In genomic region chr1:3617806-3618345, GRCh38 we compare ENCODE assay signal across 22 cellular contexts. TPM values are rescaled to one million over a fixed set of nuclear protein-coding genes. Genes with fewer than 3 reads are reported as not detected.
DNase-seq lines count a peak whose midpoint lies in the region; ATAC-seq, FAIRE-seq and TF ChIP-seq lines count a peak whose summit lies in the region.
"Had no signal": no experiment of that assay in that cellular context is flagged by ENCODE, and none has a peak within 500 bp of the region (broad histone marks: within the 10 kb centered on the region; RNA-seq: fewer than 3 reads in every experiment).

No MANE protein-coding gene starts in this region.

- H3K27ac ChIP-seq in HepG2 (ENCODE audit: extremely low read length, insufficient read depth, low read length) (no peak overlapping the region), right lobe of liver (no peak overlapping the region), neural progenitor cell (no peak overlapping the region)
- H3K27ac ChIP-seq: A549; BLaER1 treated with 17β-estradiol and CSF1 and Interleukin-3, amounts not matched to agents 10 nM and 100 nM had no signal

- DNase-seq in HepG2 (ENCODE audit: low spot score) (no peak), right lobe of liver (no peak), neural progenitor cell (ENCODE audit: low spot score) (no peak), SHP77 (lab: John Stamatoyannopoulos, UW) (no peak), C1 segment of cervical spinal cord (lab: John Stamatoyannopoulos, UW) (no peak)
- no peak for DNase-seq in stimulated activated effector memory CD8-positive, alpha-beta T cell treated with anti-CD3 and anti-CD28 coated beads, Interleukin-12 subunit alpha, Interleukin-12 subunit beta, amount 100 ng/mL, for 72 hours (ENCODE audit: low spot score in 2 of 2)
- DNase-seq: 8988T; ACHN; AML-193; BE2C; Calu3; CD4-positive, alpha-beta memory T cell; COR-L47; DMS53; DMS79 treated with DMSO at 0.1 percent for 48 hours; GF-D8 had no signal

- POLR2A ChIA-PET in HepG2 (lab: Yijun Ruan, JAX) = no interaction called here

- H2AFZ ChIP-seq in HepG2 (ENCODE audit: low read length) (no peak overlapping the region), neural progenitor cell (replicated peaks) (no peak overlapping the region)
- H2AFZ ChIP-seq: GM23338 had no signal

- TF ChIP-seq POLR2A in HepG2 (IDR thresholded peaks at IDR 0.05; ENCODE audit: insufficient read depth in 1 of 2, low read depth in 2 of 2, low read length in 2 of 2) = no peak
- no peak for TF ChIP-seq POLR2A in right lobe of liver (IDR thresholded peaks at IDR 0.05)

- H3K9me3 ChIP-seq in HepG2 (ENCODE audit: low read length) (no peaks in the 10 kb centered on the region), right lobe of liver (no peaks in the 10 kb centered on the region), neural progenitor cell (ENCODE audit: low read depth) (no peaks in the 10 kb centered on the region)
- H3K9me3 ChIP-seq: A549; BE2C; BLaER1 treated with 17β-estradiol and CSF1 and Interleukin-3, amounts not matched to agents 10 nM and 100 nM had no signal

- CTCF ChIA-PET in HepG2 (lab: Yijun Ruan, JAX; ENCODE audit: low intra/inter-chr PET ratio, low total read pairs) = interaction anchor here (2.3 kb wide), 3 partner anchors 29 to 127 kb away, joined by 11 to 32 read pairs (median 13); no protein-coding TSS in a partner anchor

- H3K79me2 ChIP-seq in HepG2 (ENCODE audit: insufficient read depth, low read length) = no peaks in the 10 kb centered on the region
- no peaks in the 10 kb centered on the region for H3K79me2 ChIP-seq in neural progenitor cell (ENCODE audit: low read depth)

- TF ChIP-seq EP300 in HepG2 (IDR thresholded peaks at IDR 0.05; ENCODE audit: low read depth in 2 of 2, low read length in 2 of 2) (no peak), HepG2 (CRISPR knock-in tag; IDR thresholded peaks at IDR 0.05; ENCODE audit: borderline replicate concordance) (no peak)

- H3K4me3 Mint-ChIP-seq in neural progenitor cell = no peak overlapping the region
- no peak overlapping the region for H3K4me3 Mint-ChIP-seq in stimulated activated effector memory CD8-positive, alpha-beta T cell treated with anti-CD3 and anti-CD28 coated beads, Interleukin-12 subunit alpha, Interleukin-12 subunit beta, amount 100 ng/mL, for 72 hours
- H3K4me3 Mint-ChIP-seq: CD4-positive, alpha-beta memory T cell; GM23338; H9 had no signal

- H3K4me1 Mint-ChIP-seq in neural progenitor cell = peaks cover 37% of the 10 kb centered on the region
- H3K4me1 Mint-ChIP-seq in stimulated activated effector memory CD8-positive, alpha-beta T cell treated with anti-CD3 and anti-CD28 coated beads, Interleukin-12 subunit alpha, Interleukin-12 subunit beta, amount 100 ng/mL, for 72 hours = peaks cover 33% of the 10 kb centered on the region

- H3K27me3 ChIP-seq in HepG2 (ENCODE audit: control insufficient read depth in 1 of 2, insufficient read depth in 2 of 2, low read length in 2 of 2) (peaks cover 16 to 56% of the 10 kb centered on the region in 2 experiments), right lobe of liver (no peaks in the 10 kb centered on the region), neural progenitor cell (peaks cover 18% of the 10 kb centered on the region)
- H3K27me3 ChIP-seq: BE2C had no signal

- H3K27me3 Mint-ChIP-seq in neural progenitor cell (ENCODE audit: insufficient read depth, low read depth) = peaks cover 10% of the 10 kb centered on the region

- no peak overlapping the region for H3K4me2 ChIP-seq in HepG2 (ENCODE audit: low read depth, low read length)
- H3K4me2 ChIP-seq in neural progenitor cell = no peak overlapping the region
- H3K4me2 ChIP-seq: A549, GM23338 had no signal

- no peak for TF ChIP-seq CTCF in HepG2 (CRISPR knock-in tag; IDR thresholded peaks at IDR 0.05)
- TF ChIP-seq CTCF in right lobe of liver (IDR thresholded peaks at IDR 0.05) = no peak
- TF ChIP-seq CTCF in neural progenitor cell (IDR thresholded peaks at IDR 0.05) = no peak

- H3K9ac ChIP-seq in HepG2 (ENCODE audit: insufficient read depth, low read depth, low read length) = no peak overlapping the region
- no peak overlapping the region for H3K9ac ChIP-seq in neural progenitor cell

- peaks cover 40% of the 10 kb centered on the region for H3K4me1 ChIP-seq in HepG2 (ENCODE audit: insufficient read depth, low read length)
- peaks cover 0 to 7% (median 0%) of the 10 kb centered on the region in 4 donors for H3K4me1 ChIP-seq in right lobe of liver
- H3K4me1 ChIP-seq in neural progenitor cell = peaks cover 9% of the 10 kb centered on the region
- H3K4me1 ChIP-seq: BE2C had no signal

- in situ Hi-C loops in HepG2 (cut with HindIII; ENCODE audit: extremely low pct_ligation_motif_present, low pct_unique_long_range_greater_than_20kb) = no loop called here

- ATAC-seq in HepG2 = 0 out of 3 replicates have a peak, but pooled peaks have one; percentile 16
- ATAC-seq in right lobe of liver = no peak
- ATAC-seq in stimulated activated effector memory CD8-positive, alpha-beta T cell treated with anti-CD3 and anti-CD28 coated beads, Interleukin-12 subunit alpha, Interleukin-12 subunit beta, amount 100 ng/mL, for 72 hours = no peak

- no peaks in the 10 kb centered on the region for H3K36me3 Mint-ChIP-seq in neural progenitor cell
- no peaks in the 10 kb centered on the region for H3K36me3 Mint-ChIP-seq in stimulated activated effector memory CD8-positive, alpha-beta T cell treated with anti-CD3 and anti-CD28 coated beads, Interleukin-12 subunit alpha, Interleukin-12 subunit beta, amount 100 ng/mL, for 72 hours
- H3K36me3 Mint-ChIP-seq: CD4-positive, alpha-beta memory T cell had no signal

- no peak for FAIRE-seq in HepG2 (lab: Jason Lieb, UNC)
- FAIRE-seq: A549, GM12891, GM18507 had no signal

- no TSS peak for BruUV-seq in HepG2 (replicated peaks; lab: Mats Ljungman, UMichigan)

- TF ChIP-seq RAD21 in HepG2 (CRISPR knock-in tag; IDR thresholded peaks at IDR 0.05) = no peak

- H3F3A ChIP-seq in neural progenitor cell (ENCODE audit: low read depth) = peaks cover 9% of the 10 kb centered on the region

- peak overlapping the region; percentile 87 for H3K27ac Mint-ChIP-seq in neural progenitor cell
- peak overlapping the region; percentile 61 for H3K27ac Mint-ChIP-seq in stimulated activated effector memory CD8-positive, alpha-beta T cell treated with anti-CD3 and anti-CD28 coated beads, Interleukin-12 subunit alpha, Interleukin-12 subunit beta, amount 100 ng/mL, for 72 hours
- H3K27ac Mint-ChIP-seq: CD4-positive, alpha-beta memory T cell; GM23338 had no signal

- intact Hi-C loops in HepG2 (cut with micrococcal nuclease; ENCODE audit: unreplicated experiment) (loop anchor here (2.0 to 5.0 kb wide), 2 partner anchors 31 to 126 kb away; no protein-coding TSS in a partner anchor), right lobe of liver (cut with DNase I) (loop anchor here (5.0 kb wide), 2 partner anchors 121 to 126 kb away; no protein-coding TSS in a partner anchor)

- WGBS in HepG2 (ENCODE audit: low lambda C conversion rate) = 36% methylated on average over 7 of the region's 18 CpGs
- WGBS in right lobe of liver (ENCODE audit: insufficient coverage, low coverage, low lambda C conversion rate, missing lambda C conversion rate) = 69% methylated on average over 6 of the region's 18 CpGs

- no peaks in the 10 kb centered on the region for H3K9me3 Mint-ChIP-seq in neural progenitor cell
- H3K9me3 Mint-ChIP-seq in stimulated activated effector memory CD8-positive, alpha-beta T cell treated with anti-CD3 and anti-CD28 coated beads, Interleukin-12 subunit alpha, Interleukin-12 subunit beta, amount 100 ng/mL, for 72 hours = no peaks in the 10 kb centered on the region
- H3K9me3 Mint-ChIP-seq: CD4-positive, alpha-beta memory T cell; H9 had no signal

- H4K20me1 ChIP-seq in HepG2 (ENCODE audit: insufficient read depth, low read length) (no peaks in the 10 kb centered on the region), neural progenitor cell (ENCODE audit: low read depth) (peaks cover 10% of the 10 kb centered on the region)

- H3K4me3 ChIP-seq in HepG2 (replicated peaks in 1 of 3; ENCODE audit: insufficient read depth in 1 of 3, low read depth in 2 of 3, low read length in 3 of 3) = no peak overlapping the region
- no peak overlapping the region for H3K4me3 ChIP-seq in right lobe of liver
- H3K4me3 ChIP-seq in neural progenitor cell = no peak overlapping the region
- H3K4me3 ChIP-seq: A549; BLaER1 treated with 17β-estradiol and CSF1 and Interleukin-3, amounts not matched to agents 10 nM and 100 nM; GM23338 had no signal

- H3K36me3 ChIP-seq in HepG2 (replicated peaks in 1 of 2; ENCODE audit: control insufficient read depth in 1 of 2, insufficient read depth in 2 of 2, low read length in 2 of 2) (no peaks in the 10 kb centered on the region), right lobe of liver (no peaks in the 10 kb centered on the region), neural progenitor cell (no peaks in the 10 kb centered on the region)
- H3K36me3 ChIP-seq: BE2C; BLaER1 treated with 17β-estradiol and CSF1 and Interleukin-3, amounts not matched to agents 10 nM and 100 nM had no signal

RNA-seq across cellular contexts. Expression of gene MEGF6, which starts 6.6 kb away (rescaled TPM):
- total RNA-seq in HepG2 (2016; rRNA removed; fragmentation: Illumina TruSeq; extraction: Trizol) (0.76 and 1.9 TPM in 2 replicates), right lobe of liver (1 to 10 TPM; 2.2 to 9.6 (median 4.4) TPM), neural progenitor cell (ENCODE audit: low replicate concordance) (1.7 and 25.6 TPM in 2 replicates)
- 0.18 and 0.61 TPM in 2 replicates for total RNA-seq in HepG2 (2016; cell fraction: cytosol; rRNA removed; fragmentation: Illumina TruSeq; extraction: Trizol; ENCODE audit: low read depth)
- total RNA-seq in HepG2 (2016; cell fraction: insoluble cytoplasmic fraction; rRNA removed; fragmentation: Illumina TruSeq; extraction: Trizol) = 0.70 and 2.7 TPM in 2 replicates
- total RNA-seq in HepG2 (2016; cell fraction: membrane; rRNA removed; fragmentation: Illumina TruSeq; extraction: Trizol) = 0.52 and 0.96 TPM in 2 replicates
- total RNA-seq in HepG2 (2016; cell fraction: nucleus; rRNA removed; fragmentation: Illumina TruSeq; extraction: Trizol) = 2.7 and 3.4 TPM in 2 replicates
- 1.9 and 3.5 TPM in 2 replicates for polyA plus RNA-seq in HepG2 (2011; rRNA removed)
- polyA plus RNA-seq in HepG2 (2011; cell fraction: cytosol; rRNA removed) = 0.90 and 1.8 TPM in 2 replicates
- 68.1 and 94.7 TPM in 2 replicates for polyA plus RNA-seq in HepG2 (2011; cell fraction: nucleus; rRNA removed)
- 3.6 and 4.8 TPM in 2 replicates for polyA plus RNA-seq in HepG2 (2012)
- polyA plus RNA-seq in HepG2 (2016; cell fraction: cytosol; fragmentation: Illumina TruSeq; extraction: Trizol; ENCODE audit: low read depth) = 0.09 and 0.19 TPM in 2 replicates
- polyA plus RNA-seq in HepG2 (2016; cell fraction: insoluble cytoplasmic fraction; fragmentation: Illumina TruSeq; extraction: Trizol; ENCODE audit: low read depth) = 0.80 and 1.3 TPM in 2 replicates
- polyA plus RNA-seq in HepG2 (2016; cell fraction: membrane; fragmentation: Illumina TruSeq; extraction: Trizol; ENCODE audit: low read depth) = 0.19 and 0.34 TPM in 2 replicates
- 8.1 and 10.4 TPM in 2 replicates for polyA plus RNA-seq in HepG2 (2016; cell fraction: nucleus; fragmentation: Illumina TruSeq; extraction: Trizol; ENCODE audit: insufficient read depth, low read depth)
- polyA minus RNA-seq in HepG2 (2011; rRNA and poly(A)+ RNA removed; ENCODE audit: low replicate concordance) = 3.5 and 4.6 TPM in 2 replicates
- 1.7 and 2.4 TPM in 2 replicates for polyA minus RNA-seq in HepG2 (2011; cell fraction: cytosol; rRNA and poly(A)+ RNA removed)
- polyA minus RNA-seq in HepG2 (2011; cell fraction: nucleus; rRNA and poly(A)+ RNA removed) = 5.6 and 10.6 TPM in 2 replicates

RNA-seq across cellular contexts. Expression of gene TPRG1L, which starts 6.9 kb away (rescaled TPM):
- 21.3 and 31.7 TPM in 2 replicates for total RNA-seq in HepG2 (2016; rRNA removed; fragmentation: Illumina TruSeq; extraction: Trizol)
- 5.7 and 6.3 TPM in 2 replicates for total RNA-seq in HepG2 (2016; cell fraction: cytosol; rRNA removed; fragmentation: Illumina TruSeq; extraction: Trizol; ENCODE audit: low read depth)
- 20.0 and 34.6 TPM in 2 replicates for total RNA-seq in HepG2 (2016; cell fraction: insoluble cytoplasmic fraction; rRNA removed; fragmentation: Illumina TruSeq; extraction: Trizol)
- total RNA-seq in HepG2 (2016; cell fraction: membrane; rRNA removed; fragmentation: Illumina TruSeq; extraction: Trizol) = 26.8 and 28.4 TPM in 2 replicates
- total RNA-seq in HepG2 (2016; cell fraction: nucleus; rRNA removed; fragmentation: Illumina TruSeq; extraction: Trizol) = 13.9 and 17.8 TPM in 2 replicates
- 37.4 and 44.3 TPM in 2 replicates for polyA plus RNA-seq in HepG2 (2011; rRNA removed)
- polyA plus RNA-seq in HepG2 (2011; cell fraction: cytosol; rRNA removed) = 39.8 and 48.5 TPM in 2 replicates
- polyA plus RNA-seq in HepG2 (2011; cell fraction: nucleus; rRNA removed) = 18.5 and 21.7 TPM in 2 replicates
- polyA plus RNA-seq in HepG2 (2012) = 32.1 and 36.9 TPM in 2 replicates
- polyA plus RNA-seq in HepG2 (2016; cell fraction: cytosol; fragmentation: Illumina TruSeq; extraction: Trizol; ENCODE audit: low read depth) = 9.7 and 10.7 TPM in 2 replicates
- 66.4 and 67.1 TPM in 2 replicates for polyA plus RNA-seq in HepG2 (2016; cell fraction: insoluble cytoplasmic fraction; fragmentation: Illumina TruSeq; extraction: Trizol; ENCODE audit: low read depth)
- polyA plus RNA-seq in HepG2 (2016; cell fraction: membrane; fragmentation: Illumina TruSeq; extraction: Trizol; ENCODE audit: low read depth) = 27.9 and 28.2 TPM in 2 replicates
- 42.7 TPM in 2 replicates for polyA plus RNA-seq in HepG2 (2016; cell fraction: nucleus; fragmentation: Illumina TruSeq; extraction: Trizol; ENCODE audit: insufficient read depth, low read depth)
- 33.6 and 37.3 TPM in 2 replicates for polyA minus RNA-seq in HepG2 (2011; rRNA and poly(A)+ RNA removed; ENCODE audit: low replicate concordance)
- 24.6 and 30.2 TPM in 2 replicates for polyA minus RNA-seq in HepG2 (2011; cell fraction: cytosol; rRNA and poly(A)+ RNA removed)
- polyA minus RNA-seq in HepG2 (2011; cell fraction: nucleus; rRNA and poly(A)+ RNA removed) = 8.0 and 10.2 TPM in 2 replicates
- total RNA-seq in right lobe of liver = 10 to 100 TPM; 42.5 to 54.6 (median 53.4) TPM
- 10.6 and 11.5 TPM in 2 replicates for total RNA-seq in neural progenitor cell (ENCODE audit: low replicate concordance)

RNA-seq across cellular contexts. Expression of gene WRAP73, which starts 32.0 kb away (rescaled TPM):
- total RNA-seq in HepG2 (2016; rRNA removed; fragmentation: Illumina TruSeq; extraction: Trizol) = 18.1 and 21.0 TPM in 2 replicates
- total RNA-seq in HepG2 (2016; cell fraction: cytosol; rRNA removed; fragmentation: Illumina TruSeq; extraction: Trizol; ENCODE audit: low read depth) = 5.0 and 5.8 TPM in 2 replicates
- 20.2 and 20.3 TPM in 2 replicates for total RNA-seq in HepG2 (2016; cell fraction: insoluble cytoplasmic fraction; rRNA removed; fragmentation: Illumina TruSeq; extraction: Trizol)
- 8.8 and 10.8 TPM in 2 replicates for total RNA-seq in HepG2 (2016; cell fraction: membrane; rRNA removed; fragmentation: Illumina TruSeq; extraction: Trizol)
- 14.3 and 17.1 TPM in 2 replicates for total RNA-seq in HepG2 (2016; cell fraction: nucleus; rRNA removed; fragmentation: Illumina TruSeq; extraction: Trizol)
- polyA plus RNA-seq in HepG2 (2011; rRNA removed) = 40.4 and 44.1 TPM in 2 replicates
- 27.5 and 35.0 TPM in 2 replicates for polyA plus RNA-seq in HepG2 (2011; cell fraction: cytosol; rRNA removed)
- 78.4 and 79.9 TPM in 2 replicates for polyA plus RNA-seq in HepG2 (2011; cell fraction: nucleus; rRNA removed)
- polyA plus RNA-seq in HepG2 (2012) = 12.9 and 18.3 TPM in 2 replicates
- 5.5 TPM in 2 replicates for polyA plus RNA-seq in HepG2 (2016; cell fraction: cytosol; fragmentation: Illumina TruSeq; extraction: Trizol; ENCODE audit: low read depth)
- 19.4 and 25.1 TPM in 2 replicates for polyA plus RNA-seq in HepG2 (2016; cell fraction: insoluble cytoplasmic fraction; fragmentation: Illumina TruSeq; extraction: Trizol; ENCODE audit: low read depth)
- polyA plus RNA-seq in HepG2 (2016; cell fraction: membrane; fragmentation: Illumina TruSeq; extraction: Trizol; ENCODE audit: low read depth) = 6.3 and 7.2 TPM in 2 replicates
- 41.4 and 53.5 TPM in 2 replicates for polyA plus RNA-seq in HepG2 (2016; cell fraction: nucleus; fragmentation: Illumina TruSeq; extraction: Trizol; ENCODE audit: insufficient read depth, low read depth)
- 43.7 and 46.5 TPM in 2 replicates for polyA minus RNA-seq in HepG2 (2011; rRNA and poly(A)+ RNA removed; ENCODE audit: low replicate concordance)
- 11.9 and 16.4 TPM in 2 replicates for polyA minus RNA-seq in HepG2 (2011; cell fraction: cytosol; rRNA and poly(A)+ RNA removed)
- 18.4 and 19.5 TPM in 2 replicates for polyA minus RNA-seq in HepG2 (2011; cell fraction: nucleus; rRNA and poly(A)+ RNA removed)
- 1 to 10 TPM; 5.6 to 9.1 (median 7.1) TPM for total RNA-seq in right lobe of liver
- 12.0 and 18.8 TPM in 2 replicates for total RNA-seq in neural progenitor cell (ENCODE audit: low replicate concordance)

RNA-seq across cellular contexts. Expression of gene TP73, which starts 34.4 kb away (rescaled TPM):
- total RNA-seq in HepG2 (2016; rRNA removed; fragmentation: Illumina TruSeq; extraction: Trizol) (0.69 and 1.1 TPM in 2 replicates), right lobe of liver (1 to 10 TPM in 2 of 6 experiments, under 1 TPM in 4; 0.05 to 2.3 (median 0.32) TPM), neural progenitor cell (ENCODE audit: low replicate concordance) (0.31 TPM in 1 of 2 replicates, not detected in the other)
- total RNA-seq in HepG2 (2016; cell fraction: cytosol; rRNA removed; fragmentation: Illumina TruSeq; extraction: Trizol; ENCODE audit: low read depth) = 0.35 and 0.51 TPM in 2 replicates
- total RNA-seq in HepG2 (2016; cell fraction: insoluble cytoplasmic fraction; rRNA removed; fragmentation: Illumina TruSeq; extraction: Trizol) = 0.39 and 1.1 TPM in 2 replicates
- 1.3 and 1.4 TPM in 2 replicates for total RNA-seq in HepG2 (2016; cell fraction: membrane; rRNA removed; fragmentation: Illumina TruSeq; extraction: Trizol)
- 1.7 and 2.1 TPM in 2 replicates for total RNA-seq in HepG2 (2016; cell fraction: nucleus; rRNA removed; fragmentation: Illumina TruSeq; extraction: Trizol)
- 0.49 and 0.59 TPM in 2 replicates for polyA plus RNA-seq in HepG2 (2011; rRNA removed)
- polyA plus RNA-seq in HepG2 (2011; cell fraction: cytosol; rRNA removed) = 0.10 and 0.28 TPM in 2 replicates
- 1.8 and 3.5 TPM in 2 replicates for polyA plus RNA-seq in HepG2 (2011; cell fraction: nucleus; rRNA removed)
- 0.37 and 0.74 TPM in 2 replicates for polyA plus RNA-seq in HepG2 (2012)
- polyA plus RNA-seq in HepG2 (2016; cell fraction: cytosol; fragmentation: Illumina TruSeq; extraction: Trizol; ENCODE audit: low read depth) = 0.45 and 0.53 TPM in 2 replicates
- polyA plus RNA-seq in HepG2 (2016; cell fraction: insoluble cytoplasmic fraction; fragmentation: Illumina TruSeq; extraction: Trizol; ENCODE audit: low read depth) = 1.5 and 1.9 TPM in 2 replicates
- 0.93 and 1.4 TPM in 2 replicates for polyA plus RNA-seq in HepG2 (2016; cell fraction: membrane; fragmentation: Illumina TruSeq; extraction: Trizol; ENCODE audit: low read depth)
- polyA plus RNA-seq in HepG2 (2016; cell fraction: nucleus; fragmentation: Illumina TruSeq; extraction: Trizol; ENCODE audit: insufficient read depth, low read depth) = 3.4 and 3.9 TPM in 2 replicates
- 0.48 TPM in 1 of 2 replicates, not detected in the other for polyA minus RNA-seq in HepG2 (2011; rRNA and poly(A)+ RNA removed; ENCODE audit: low replicate concordance)
- 0.30 and 0.62 TPM in 2 replicates for polyA minus RNA-seq in HepG2 (2011; cell fraction: cytosol; rRNA and poly(A)+ RNA removed)
- polyA minus RNA-seq in HepG2 (2011; cell fraction: nucleus; rRNA and poly(A)+ RNA removed) = 0.99 and 1.2 TPM in 2 replicates
